ENCODE assay signal across 8 cellular contexts in the genomic region with DNA sequence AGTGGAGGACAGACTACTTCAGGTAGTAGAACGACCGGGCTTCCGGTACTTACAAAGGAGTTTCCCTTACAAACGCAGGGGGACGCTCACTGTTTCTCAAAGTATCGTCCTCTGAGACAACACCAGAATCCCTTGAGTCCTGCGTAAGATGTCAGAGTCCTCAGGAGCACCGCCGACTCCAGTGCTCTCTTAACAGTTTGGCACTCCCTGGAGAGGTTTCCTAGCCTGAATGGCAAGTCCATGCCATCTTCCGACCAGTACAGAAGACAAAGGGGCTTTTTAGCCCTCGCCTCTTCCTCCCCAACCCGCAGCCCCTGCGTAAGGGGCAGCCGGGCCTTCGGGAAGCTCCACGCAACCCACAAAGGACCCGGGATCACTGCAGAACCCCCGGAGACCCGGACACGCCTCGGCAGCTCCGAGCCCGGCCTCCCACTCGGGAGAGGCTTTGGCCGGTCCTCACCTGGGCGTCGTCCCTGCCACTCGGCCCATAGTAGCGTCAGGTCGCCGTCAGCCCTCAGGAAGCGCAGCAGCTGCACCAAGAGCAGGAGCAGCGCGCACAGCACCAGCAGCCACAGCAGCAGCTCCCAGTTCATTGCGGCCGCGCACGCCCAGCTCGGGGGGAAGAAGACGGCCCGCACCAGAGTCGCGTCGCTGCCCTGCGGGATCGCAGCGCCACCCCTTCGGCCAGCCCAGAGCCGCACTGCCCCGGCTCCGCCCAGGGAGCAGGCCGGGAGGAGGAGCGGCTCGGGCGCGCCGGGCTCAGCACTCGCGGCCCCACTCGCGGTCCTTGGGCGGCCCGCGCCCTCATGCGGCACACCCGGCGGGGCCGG. TPM values are rescaled to one million over a fixed set of nuclear protein-coding genes. Genes with fewer than 3 reads are reported as not detected.
DNase-seq lines count a peak whose midpoint lies in the region; ATAC-seq and TF ChIP-seq lines count a peak whose summit lies in the region.

A gene with protein sequence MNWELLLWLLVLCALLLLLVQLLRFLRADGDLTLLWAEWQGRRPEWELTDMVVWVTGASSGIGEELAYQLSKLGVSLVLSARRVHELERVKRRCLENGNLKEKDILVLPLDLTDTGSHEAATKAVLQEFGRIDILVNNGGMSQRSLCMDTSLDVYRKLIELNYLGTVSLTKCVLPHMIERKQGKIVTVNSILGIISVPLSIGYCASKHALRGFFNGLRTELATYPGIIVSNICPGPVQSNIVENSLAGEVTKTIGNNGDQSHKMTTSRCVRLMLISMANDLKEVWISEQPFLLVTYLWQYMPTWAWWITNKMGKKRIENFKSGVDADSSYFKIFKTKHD (minus strand): TSS at position 682 of the 830 bp plus-strand sequence. CDS start 89 bp downstream, at position 593.

- H3K4me3 Mint-ChIP-seq in activated CD8-positive, alpha-beta T cell treated with anti-CD3 and anti-CD28 coated beads for 36 hours: peak within 1 kb of the TSS; percentile 88
- peak within 1 kb of the TSS; percentile 95 for H3K4me3 Mint-ChIP-seq in memory B cell

- peaks cover 22 to 50% (median 34%) of the 10 kb centered on the region in 10 experiments for H3K4me1 ChIP-seq in BLaER1 treated with 17β-estradiol and CSF1 and Interleukin-3, amounts not matched to agents 10 nM and 100 nM

- peaks cover 19% of the 10 kb centered on the region for H3K36me3 Mint-ChIP-seq in activated CD8-positive, alpha-beta T cell treated with anti-CD3 and anti-CD28 coated beads for 36 hours (ENCODE audit: low read depth)
- peaks cover 5% of the 10 kb centered on the region for H3K36me3 Mint-ChIP-seq in memory B cell

- H3K4me2 ChIP-seq in BLaER1 treated with 17β-estradiol and CSF1 and Interleukin-3, amounts not matched to agents 10 nM and 100 nM: peak within 1 kb of the TSS; percentile 64 to 90 (median 78)

- POLR2A ChIA-PET in activated CD8-positive, alpha-beta T cell treated with anti-CD3 and anti-CD28 coated beads for 36 hours (lab: Charles Lee): interaction anchor here (0.6 to 2.4 kb wide), 15 partner anchors 9 to 201 kb away, joined by 3 to 15 read pairs (median 4); a partner anchor contains a TSS

- H3K9me3 Mint-ChIP-seq in activated CD8-positive, alpha-beta T cell treated with anti-CD3 and anti-CD28 coated beads for 36 hours: no peaks in the 10 kb centered on the region
- H3K9me3 Mint-ChIP-seq in memory B cell: no peaks in the 10 kb centered on the region

- peak within 1 kb of the TSS; percentile 78 to 96 (median 88) for H3K4me3 ChIP-seq in BLaER1 treated with 17β-estradiol and CSF1 and Interleukin-3, amounts not matched to agents 10 nM and 100 nM

- intact Hi-C loops in activated CD8-positive, alpha-beta T cell treated with anti-CD3 and anti-CD28 coated beads for 36 hours (cut with micrococcal nuclease): loop anchor here (5.0 kb wide), 1 partner anchor 73 kb away; a partner anchor contains a TSS

- H3K4me1 Mint-ChIP-seq in activated CD8-positive, alpha-beta T cell treated with anti-CD3 and anti-CD28 coated beads for 36 hours (ENCODE audit: low read depth): peaks cover 37% of the 10 kb centered on the region
- H3K4me1 Mint-ChIP-seq in memory B cell: peaks cover 28% of the 10 kb centered on the region

- no peak for TF ChIP-seq CTCF in activated CD8-positive, alpha-beta T cell treated with anti-CD3 and anti-CD28 coated beads for 36 hours (IDR thresholded peaks at IDR 0.05)

- peaks cover 0 to 28% (median 10%) of the 10 kb centered on the region in 11 experiments; a peak in 14 of 22 replicates for H3K36me3 ChIP-seq in BLaER1 treated with 17β-estradiol and CSF1 and Interleukin-3, amounts not matched to agents 10 nM and 100 nM

- ATAC-seq in GM19043 (IDR thresholded peaks at IDR 0.05; ENCODE audit: low read depth, unreplicated experiment) (peak; percentile 83), HG03354 (IDR thresholded peaks at IDR 0.05; ENCODE audit: poor library complexity, severe bottlenecking, unreplicated experiment) (peak; percentile 90), memory B cell (ENCODE audit: low read depth) (peak; percentile 79)
- peak; percentile 86 for ATAC-seq in activated CD8-positive, alpha-beta T cell treated with anti-CD3 and anti-CD28 coated beads for 36 hours

- H3K9ac ChIP-seq in BLaER1 treated with 17β-estradiol and CSF1 and Interleukin-3, amounts not matched to agents 10 nM and 100 nM: peak within 1 kb of the TSS; percentile 88 to 97 (median 95)

- H3K27ac ChIP-seq in BLaER1 treated with 17β-estradiol and CSF1 and Interleukin-3, amounts not matched to agents 10 nM and 100 nM: peak within 1 kb of the TSS; percentile 85 to 97 (median 93)

- no peaks in the 10 kb centered on the region for H3K27me3 Mint-ChIP-seq in activated CD8-positive, alpha-beta T cell treated with anti-CD3 and anti-CD28 coated beads for 36 hours
- H3K27me3 Mint-ChIP-seq in memory B cell: no peaks in the 10 kb centered on the region

- CTCF ChIA-PET in activated CD8-positive, alpha-beta T cell treated with anti-CD3 and anti-CD28 coated beads for 36 hours (lab: Charles Lee): interaction anchor here (1.0 to 4.2 kb wide), 9 partner anchors 9 to 200 kb away, joined by 3 to 53 read pairs (median 4); no protein-coding TSS in a partner anchor

- no peaks in the 10 kb centered on the region for H3K9me3 ChIP-seq in BLaER1 treated with 17β-estradiol and CSF1 and Interleukin-3, amounts not matched to agents 10 nM and 100 nM (replicated peaks in 1 of 11)

- H3K27ac Mint-ChIP-seq in activated CD8-positive, alpha-beta T cell treated with anti-CD3 and anti-CD28 coated beads for 36 hours: peak within 1 kb of the TSS; percentile 96
- peak within 1 kb of the TSS; percentile 97 for H3K27ac Mint-ChIP-seq in memory B cell

- DNase-seq in NCI-H748 (lab: John Stamatoyannopoulos, UW; ENCODE audit: unreplicated experiment) (peak; percentile 90), memory B cell (ENCODE audit: low spot score in 2 of 2) (peak; percentile 54 to 67)
- peak; percentile 73 for DNase-seq in activated CD8-positive, alpha-beta T cell treated with anti-CD3 and anti-CD28 coated beads for 36 hours
- peak; percentile 31 for DNase-seq in effector CD8-positive, alpha-beta T cell (lab: John Stamatoyannopoulos, UW)
- DNase-seq in stimulated activated CD8-positive, alpha-beta memory T cell treated with anti-CD3 and anti-CD28 coated beads, Interleukin-12 subunit alpha, Interleukin-12 subunit beta, amount 100 ng/mL, for 1 hour (ENCODE audit: low read depth): peak; percentile 47

- H3K27me3 ChIP-seq in BLaER1 treated with 17β-estradiol and CSF1 and Interleukin-3, amounts not matched to agents 10 nM and 100 nM: no peaks in the 10 kb centered on the region

- H4K20me1 ChIP-seq in BLaER1 treated with 17β-estradiol and CSF1 and Interleukin-3, amounts not matched to agents 10 nM and 100 nM: no peaks in the 10 kb centered on the region; a peak in 1 of 22 replicates

RNA-seq across cellular contexts. Expression of the gene that starts here (rescaled TPM):
- total RNA-seq in activated CD8-positive, alpha-beta T cell treated with anti-CD3 and anti-CD28 coated beads for 36 hours: 10 to 100 TPM; 46.4 to 46.6 TPM

Comparison
In these comparisons a context has a peak if more than half of its experiments do, and no peak if none do; other contexts are left out.
1. Peak in every context shown above with its lines: DNase-seq, ATAC-seq, H3K4me3 ChIP-seq and H3K27ac ChIP-seq.
2. DNase-seq: peak in every context shown above with its lines; median percentile 90 in NCI-H748; 73 in activated CD8-positive, alpha-beta T cell treated with anti-CD3 and anti-CD28 coated beads for 36 hours; 60 in memory B cell; 47 in stimulated activated CD8-positive, alpha-beta memory T cell treated with anti-CD3 and anti-CD28 coated beads, Interleukin-12 subunit alpha, Interleukin-12 subunit beta, amount 100 ng/mL, for 1 hour; 31 in effector CD8-positive, alpha-beta T cell.